Comparison of ENCODE assay signal across 8 cellular contexts in the genomic region with DNA sequence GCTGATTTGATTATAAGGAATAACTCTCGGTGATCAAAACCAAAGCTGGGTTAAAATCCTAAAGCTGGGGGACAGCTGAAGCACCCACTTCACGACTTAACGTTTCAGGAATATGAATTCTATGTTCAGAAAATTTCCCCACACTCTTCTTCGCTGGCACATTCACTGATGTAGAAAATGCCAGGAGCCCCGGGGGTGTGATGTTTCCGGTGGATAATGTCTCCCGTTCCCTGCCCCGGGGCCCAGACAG.
DNase-seq lines count a peak whose midpoint lies in the region; ATAC-seq, FAIRE-seq and TF ChIP-seq lines count a peak whose summit lies in the region.

No MANE protein-coding gene starts in this region.

- peak overlapping the region in 2 of 3 donors; percentile 46 to 55 for H3K4me3 ChIP-seq in liver (ENCODE audit: low read depth in 1 of 3, low read length in 3 of 3)
- no peak overlapping the region for H3K4me3 ChIP-seq in HepG2 (replicated peaks in 1 of 3; ENCODE audit: insufficient read depth in 1 of 3, low read depth in 2 of 3, low read length in 3 of 3)
- peak overlapping the region; percentile 33 for H3K4me3 ChIP-seq in colonic mucosa

- H3K27me3 ChIP-seq in liver (ENCODE audit: control insufficient read depth in 4 of 4, insufficient read depth in 4 of 4, low read length in 3 of 4) (peaks cover 0 to 3% (median 1%) of the 10 kb centered on the region in 4 donors), HepG2 (ENCODE audit: control insufficient read depth in 1 of 2, insufficient read depth in 2 of 2, low read length in 2 of 2) (no peaks in the 10 kb centered on the region), colonic mucosa (no peaks in the 10 kb centered on the region)

- BruUV-seq in HepG2 (replicated peaks; lab: Mats Ljungman, UMichigan): no TSS peak

- peaks cover 0 to 9% (median 3%) of the 10 kb centered on the region in 4 donors for H3K4me1 ChIP-seq in liver (ENCODE audit: control insufficient read depth in 4 of 4, insufficient read depth in 4 of 4, low read length in 3 of 4)
- H3K4me1 ChIP-seq in HepG2 (ENCODE audit: insufficient read depth, low read length): no peaks in the 10 kb centered on the region
- no peaks in the 10 kb centered on the region for H3K4me1 ChIP-seq in colonic mucosa

- TF ChIP-seq EP300 in HepG2 (IDR thresholded peaks at IDR 0.05; ENCODE audit: low read depth in 2 of 2, low read length in 2 of 2) (no peak), HepG2 (CRISPR knock-in tag; IDR thresholded peaks at IDR 0.05; ENCODE audit: borderline replicate concordance) (no peak)

- TF ChIP-seq POLR2A in HepG2 (IDR thresholded peaks at IDR 0.05; ENCODE audit: insufficient read depth in 1 of 2, low read depth in 2 of 2, low read length in 2 of 2): no peak

- POLR2A ChIA-PET in HepG2 (lab: Yijun Ruan, JAX): no interaction called here

- ATAC-seq in HepG2 (no peak), GM19328 (IDR thresholded peaks at IDR 0.05; ENCODE audit: unreplicated experiment) (no peak), GM21737 (IDR thresholded peaks at IDR 0.05; ENCODE audit: unreplicated experiment) (no peak)

- TF ChIP-seq CTCF in liver (IDR thresholded peaks at IDR 0.05; ENCODE audit: low read depth, low read length, missing input control) (no peak), HepG2 (CRISPR knock-in tag; IDR thresholded peaks at IDR 0.05) (no peak), colonic mucosa (IDR thresholded peaks at IDR 0.05) (no peak)

- H3K9ac ChIP-seq in liver (ENCODE audit: low read depth in 1 of 2, low read length in 2 of 2) (no peak overlapping the region), HepG2 (ENCODE audit: insufficient read depth, low read depth, low read length) (no peak overlapping the region), colonic mucosa (ENCODE audit: low read depth in 2 of 2, low read length in 2 of 2) (no peak overlapping the region)

- no peak overlapping the region for H3K27ac ChIP-seq in liver (ENCODE audit: low read depth in 1 of 2, low read length in 2 of 2)
- no peak overlapping the region for H3K27ac ChIP-seq in HepG2 (ENCODE audit: extremely low read length, insufficient read depth, low read length)
- no peak overlapping the region for H3K27ac ChIP-seq in colonic mucosa

- H3K9me3 ChIP-seq in liver (ENCODE audit: control insufficient read depth in 4 of 4, low read length in 3 of 4) (no peaks in the 10 kb centered on the region), HepG2 (ENCODE audit: low read length) (peaks cover 37% of the 10 kb centered on the region), colonic mucosa (no peaks in the 10 kb centered on the region)

- no peaks in the 10 kb centered on the region for H3K79me2 ChIP-seq in HepG2 (ENCODE audit: insufficient read depth, low read length)

- no peak overlapping the region for H2AFZ ChIP-seq in HepG2 (ENCODE audit: low read length)

- in situ Hi-C loops in HepG2 (cut with HindIII; ENCODE audit: extremely low pct_ligation_motif_present, low pct_unique_long_range_greater_than_20kb): no loop called here

- TF ChIP-seq RAD21 in liver (IDR thresholded peaks at IDR 0.05) (no peak), HepG2 (CRISPR knock-in tag; IDR thresholded peaks at IDR 0.05) (no peak)

- no peaks in the 10 kb centered on the region for H4K20me1 ChIP-seq in HepG2 (ENCODE audit: insufficient read depth, low read length)

- CTCF ChIA-PET in HepG2 (lab: Yijun Ruan, JAX; ENCODE audit: low intra/inter-chr PET ratio, low total read pairs): no interaction called here

- H3K36me3 ChIP-seq in liver (ENCODE audit: control insufficient read depth in 4 of 4, insufficient read depth in 3 of 4, low read depth in 1 of 4, low read length in 3 of 4): no peaks in the 10 kb centered on the region
- H3K36me3 ChIP-seq in HepG2 (replicated peaks in 1 of 2; ENCODE audit: control insufficient read depth in 1 of 2, insufficient read depth in 2 of 2, low read length in 2 of 2): no peaks in the 10 kb centered on the region
- no peaks in the 10 kb centered on the region for H3K36me3 ChIP-seq in colonic mucosa

- intact Hi-C loops in HepG2 (cut with micrococcal nuclease; ENCODE audit: unreplicated experiment) (no loop called here), colonic mucosa (cut with DNase I) (no loop called here)

- DNase-seq in HepG2 (ENCODE audit: low spot score) (no peak), colonic mucosa (no peak), midbrain (lab: John Stamatoyannopoulos, UW) (peak; percentile 37), HT-29 (ENCODE audit: low spot score) (no peak)
- no peak for DNase-seq in stimulated activated CD4-positive, alpha-beta T cell treated with anti-CD3 and anti-CD28 coated beads, Interleukin-4, amount 100 ng/mL, for 24 hours

- no peak for FAIRE-seq in HepG2 (lab: Jason Lieb, UNC)

- no peak overlapping the region for H3K4me2 ChIP-seq in HepG2 (ENCODE audit: low read depth, low read length)

- 8% methylated on average over 8 of the region's 8 CpGs for WGBS in liver
- 42% methylated on average over 8 of the region's 8 CpGs for WGBS in HepG2 (ENCODE audit: low lambda C conversion rate)

TF ChIP-seq in liver, 16 proteins besides CTCF, POLR2A, EP300 and RAD21 (continues in another document):
- TF ChIP-seq JUND (IDR thresholded peaks at IDR 0.05) (no peak), ATF3 (IDR thresholded peaks at IDR 0.05) (no peak), ZBTB33 (IDR thresholded peaks at IDR 0.05) (no peak)

TF ChIP-seq in HepG2, 621 proteins besides CTCF, POLR2A, EP300 and RAD21:
- TF ChIP-seq TBX3 (IDR thresholded peaks at IDR 0.05; ENCODE audit: borderline replicate concordance) (no peak), PAF1 (CRISPR knock-in tag; IDR thresholded peaks at IDR 0.05) (no peak), ZNF34 (CRISPR knock-in tag; IDR thresholded peaks at IDR 0.05; ENCODE audit: borderline replicate concordance) (no peak), ZNF205 (CRISPR knock-in tag; IDR thresholded peaks at IDR 0.05) (no peak), ZNF20 (CRISPR knock-in tag; IDR thresholded peaks at IDR 0.05) (no peak), NBN (conservative IDR thresholded peaks at IDR 0.05) (no peak), EEA1 (CRISPR knock-in tag; IDR thresholded peaks at IDR 0.05; ENCODE audit: borderline replicate concordance) (no peak)

Comparison
In these comparisons a context has a peak if more than half of its experiments do, and no peak if none do; other contexts are left out.
1. H3K4me3 ChIP-seq: peak in liver (2 of 3) and colonic mucosa (single experiment); none in HepG2 (0 of 3).